1 cellular context compared by ENCODE assay signal in genomic region chr1:156590326-156591180, GRCh38.
TF ChIP-seq lines count a peak whose summit lies in the region.

No MANE protein-coding gene starts in this region.

TF ChIP-seq in K562, 482 proteins besides CTCF, POLR2A, EP300 and RAD21 (continued from another document):
- TF ChIP-seq DACH1 (IDR thresholded peaks at IDR 0.05; ENCODE audit: partially characterized antibody) (no peak), BCOR (IDR thresholded peaks at IDR 0.05) (peak; percentile 63), DLX4 (CRISPR knock-in tag; IDR thresholded peaks at IDR 0.05) (no peak), HEY1 (CRISPR knock-in tag; IDR thresholded peaks at IDR 0.05; ENCODE audit: borderline replicate concordance) (no peak), RUNX1 (IDR thresholded peaks at IDR 0.05; ENCODE audit: low read depth) (no peak), ZNF274 (IDR thresholded peaks at IDR 0.05; ENCODE audit: borderline replicate concordance, low read depth, low read length) (no peak), KAT2B (IDR thresholded peaks at IDR 0.05; ENCODE audit: low read depth, low read length) (no peak), ZNF217 (CRISPR knock-in tag; IDR thresholded peaks at IDR 0.05) (no peak), RFX5 (IDR thresholded peaks at IDR 0.05; ENCODE audit: low read depth, low read length) (no peak)
